ENCODE assay signal across 10 cellular contexts in genomic region chr2:241611062-241611461, GRCh38. TPM values are rescaled to one million over a fixed set of nuclear protein-coding genes. Genes with fewer than 3 reads are reported as not detected.
DNase-seq lines count a peak whose midpoint lies in the region; ATAC-seq, FAIRE-seq and TF ChIP-seq lines count a peak whose summit lies in the region.
"Had no signal": no experiment of that assay in that cellular context is flagged by ENCODE, and none has a peak within 500 bp of the region (broad histone marks: within the 10 kb centered on the region; RNA-seq: fewer than 3 reads in every experiment).

No MANE protein-coding gene starts in this region.

- H3K36me3 Mint-ChIP-seq in H9 (ENCODE audit: insufficient read depth in 1 of 3, low read depth in 3 of 3), result peaks cover 3 to 13% (median 10%) of the 10 kb centered on the region in 3 experiments; a peak in 5 of 7 replicates
- H3K36me3 Mint-ChIP-seq in T-cell, result peaks cover 3% of the 10 kb centered on the region

- no peak for TF ChIP-seq POLR2A in sigmoid colon (IDR thresholded peaks at IDR 0.05)
- TF ChIP-seq POLR2A in GM12891 (IDR thresholded peaks at IDR 0.05; ENCODE audit: low read depth, low read length), result no peak

- H3K4me1 Mint-ChIP-seq in H9 (peaks cover 8 to 9% of the 10 kb centered on the region in 2 experiments), T-cell (peaks cover 22 to 37% (median 32%) of the 10 kb centered on the region in 3 donors)

- no peak overlapping the region for H2BK20ac ChIP-seq in H9 (ENCODE audit: low read depth, low read length, poor library complexity, severe bottlenecking)

- WGBS in H9 (ENCODE audit: extremely low coverage, insufficient read length, low lambda C conversion rate), result no CpG with 5 or more reads among the region's 13 CpGs
- WGBS in sigmoid colon, 2 donors, result 95 to 97% methylated on average over 13 of the region's 13 CpGs

- no peak overlapping the region for H4K5ac ChIP-seq in H9 (ENCODE audit: insufficient read length, low read depth, low read length)

- H3K27ac Mint-ChIP-seq in H9, result peak overlapping the region; percentile 67 to 95 (median 71); a peak in 4 of 7 replicates
- peak overlapping the region; percentile 55 to 61 for H3K27ac Mint-ChIP-seq in T-cell

- no peak for FAIRE-seq in GM12891 (lab: Jason Lieb, UNC)

- H3K9ac ChIP-seq in H9 (ENCODE audit: extremely low read depth, insufficient read length, low read length) (no peak overlapping the region), iPS-18a (ENCODE audit: low read length) (no peak overlapping the region)

- DNase-seq in H9, result no peak
- DNase-seq in T-cell, result no peak
- DNase-seq in sigmoid colon, result no peak
- no peak for DNase-seq in NCI-H2196 treated with DMSO at 0.1 percent for 48 hours (lab: John Stamatoyannopoulos, UW; ENCODE audit: unreplicated experiment)
- no peak for DNase-seq in GM12891 (ENCODE audit: insufficient read length, low spot score)
- DNase-seq in DMS 273 (lab: John Stamatoyannopoulos, UW; ENCODE audit: unreplicated experiment), result no peak
- DNase-seq: activated CD4-positive, CD25-positive, alpha-beta regulatory T cell treated with anti-CD3 and anti-CD28 coated beads, Interleukin-2, amount 50 U/mL, for 72 hours; RPMI8226; stimulated activated CD4-positive, alpha-beta T cell treated with anti-CD3 and anti-CD28 coated beads, Interleukin-2, amount 100 ng/mL, for 24 hours had no signal

- H2BK15ac ChIP-seq in H9 (ENCODE audit: low read depth, low read length), result no peak overlapping the region

- TF ChIP-seq CTCF in H9 (conservative IDR thresholded peaks at IDR 0.05) (no peak), sigmoid colon (IDR thresholded peaks at IDR 0.05) (no peak)

- H3K14ac ChIP-seq in H9 (ENCODE audit: insufficient read depth, low read length), result no peak overlapping the region

- H3K23ac ChIP-seq in H9 (ENCODE audit: insufficient read length, low read depth, low read length), result no peak overlapping the region

- H2AFZ ChIP-seq in H9 (ENCODE audit: low read length), result no peak overlapping the region

- no peak overlapping the region for H2BK5ac ChIP-seq in H9 (ENCODE audit: insufficient read length, low read length)

- CTCF ChIA-PET in T-cell (lab: Charles Lee), result no interaction called here

- no peak overlapping the region for H3K4ac ChIP-seq in H9 (ENCODE audit: low read depth, low read length)

- POLR2A ChIA-PET in T-cell (lab: Charles Lee), result no interaction called here

- H3K4me1 ChIP-seq in H9 (ENCODE audit: insufficient read depth, low read length), result no peaks in the 10 kb centered on the region
- no peaks in the 10 kb centered on the region for H3K4me1 ChIP-seq in iPS-18a (ENCODE audit: control insufficient read depth, low read depth, low read length)
- H3K4me1 ChIP-seq in sigmoid colon, result peaks cover 0 to 26% (median 23%) of the 10 kb centered on the region in 4 donors

- intact Hi-C loops in sigmoid colon (cut with DNase I), result loop anchor here (2.0 to 5.0 kb wide), 4 partner anchors 44 to 254 kb away; partner anchors contain the start of genes FARP2 and STK25

- H3K9me3 ChIP-seq in H9 (ENCODE audit: control insufficient read depth, low read depth, low read length) (no peaks in the 10 kb centered on the region), iPS-18a (ENCODE audit: control insufficient read depth, low read depth, low read length) (no peaks in the 10 kb centered on the region), sigmoid colon (no peaks in the 10 kb centered on the region)

- no peaks in the 10 kb centered on the region for H3K9me3 Mint-ChIP-seq in H9
- H3K9me3 Mint-ChIP-seq in T-cell, result no peaks in the 10 kb centered on the region

- H3K36me3 ChIP-seq in iPS-18a (ENCODE audit: control insufficient read depth, low read depth, low read length), result peaks cover 3% of the 10 kb centered on the region
- H3K36me3 ChIP-seq in sigmoid colon, result peaks cover 0 to 5% (median 2%) of the 10 kb centered on the region in 4 donors

- no peak overlapping the region for H3K18ac ChIP-seq in H9 (ENCODE audit: insufficient read length, low read depth, low read length)

- no peak overlapping the region for H3T11ph ChIP-seq in H9 (ENCODE audit: low read length)

- H3K27me3 ChIP-seq in H9 (ENCODE audit: insufficient read depth, low read length), result no peaks in the 10 kb centered on the region
- H3K27me3 ChIP-seq in iPS-18a (ENCODE audit: control insufficient read depth, insufficient read depth, low read length), result no peaks in the 10 kb centered on the region
- H3K27me3 ChIP-seq in sigmoid colon, result no peaks in the 10 kb centered on the region

- H3K27ac ChIP-seq in H9 (ENCODE audit: insufficient read length, low read depth, low read length) (no peak overlapping the region), iPS-18a (ENCODE audit: low read length) (no peak overlapping the region), sigmoid colon (peak overlapping the region; percentile 80 to 84 (median 84))

- H3K27me3 Mint-ChIP-seq in H9 (ENCODE audit: low read depth) (no peaks in the 10 kb centered on the region), T-cell (no peaks in the 10 kb centered on the region)

- no peaks in the 10 kb centered on the region for H4K20me1 ChIP-seq in H9 (ENCODE audit: control insufficient read depth, insufficient read depth, insufficient read length)

- H2BK120ac ChIP-seq in H9 (ENCODE audit: low read depth, low read length, poor library complexity, severe bottlenecking), result no peak overlapping the region

- H2AK5ac ChIP-seq in H9 (ENCODE audit: insufficient read length, low read length), result no peak overlapping the region

- H4K91ac ChIP-seq in H9 (ENCODE audit: insufficient read length, low read depth, low read length), result no peak overlapping the region

- ATAC-seq in T-cell (replicated peaks in 1 of 4), result no peak

- peak overlapping the region; percentile 56 for H3K4me3 ChIP-seq in iPS-18a (ENCODE audit: low read length)
- H3K4me3 ChIP-seq in sigmoid colon, result no peak overlapping the region

- no peaks in the 10 kb centered on the region; the same call in 1 of the 2 replicates for H3K79me2 ChIP-seq in H9 (ENCODE audit: insufficient read depth, low read length)

- H3K23me2 ChIP-seq in H9 (ENCODE audit: insufficient read length, low read depth, low read length, poor library complexity, severe bottlenecking), result peaks cover 6% of the 10 kb centered on the region

- H2BK12ac ChIP-seq in H9 (ENCODE audit: insufficient read length, low read depth, low read length), result no peak overlapping the region

- TF ChIP-seq EP300 in sigmoid colon (IDR thresholded peaks at IDR 0.05), result no peak

- H3K4me2 ChIP-seq in H9 (ENCODE audit: insufficient read depth, insufficient read length, low read length), result peak overlapping the region; percentile 49

- H3K4me3 Mint-ChIP-seq in H9 (peak overlapping the region; percentile 54 to 82), T-cell (peak overlapping the region in 2 of 3 donors; percentile 34 to 77)

- no peak overlapping the region for H3K56ac ChIP-seq in H9 (ENCODE audit: insufficient read length, low read depth, low read length)

- H3K79me1 ChIP-seq in H9 (ENCODE audit: insufficient read depth, low read depth, low read length, poor library complexity, severe bottlenecking), result no peaks in the 10 kb centered on the region

- H4K8ac ChIP-seq in H9 (replicated peaks; ENCODE audit: insufficient read length, low read depth, low read length), result no peak overlapping the region

TF ChIP-seq in GM12891, 5 proteins besides CTCF, POLR2A, EP300 and RAD21:
- TF ChIP-seq PAX5 (IDR thresholded peaks at IDR 0.05; ENCODE audit: insufficient read depth, low read length, severe bottlenecking) (no peak), POU2F2 (IDR thresholded peaks at IDR 0.05; ENCODE audit: low read depth, low read length) (no peak), SPI1 (IDR thresholded peaks at IDR 0.05; ENCODE audit: low read depth, low read length) (no peak), POLR2AphosphoS5 (IDR thresholded peaks at IDR 0.05; ENCODE audit: low read depth, low read length) (no peak), TAF1 (IDR thresholded peaks at IDR 0.05; ENCODE audit: low read depth, low read length) (no peak)

RNA-seq across cellular contexts. Expression of gene THAP4, which starts 25.9 kb away (rescaled TPM):
- total RNA-seq in H9 (2021), result 70.6 and 71.4 TPM in 2 replicates
- total RNA-seq in T-cell, result 10 to 100 TPM; 27.3 to 34.5 (median 29.7) TPM
- 10 to 100 TPM; 28.9 to 44.7 (median 38.4) TPM for total RNA-seq in sigmoid colon
- polyA plus RNA-seq in sigmoid colon, result 100 to 1,000 TPM in 2 of 3 donors, 10 to 100 TPM in 1; 69.3 to 112 (median 109) TPM
- 38.5 TPM for polyA plus RNA-seq in GM12891 (2012; ENCODE audit: low read depth, missing spikeins)

RNA-seq across cellular contexts. Expression of gene ATG4B, which starts 26.4 kb away (rescaled TPM):
- 105 and 110 TPM in 2 replicates for total RNA-seq in H9 (2021)
- 100 to 1,000 TPM in 4 of 5 donors, 10 to 100 TPM in 1; 98.4 to 127 (median 108) TPM for total RNA-seq in T-cell
- total RNA-seq in sigmoid colon, result 10 to 100 TPM; 35.2 to 69.8 (median 45.2) TPM
- polyA plus RNA-seq in sigmoid colon, result 10 to 100 TPM; 27.6 to 70.7 (median 29.4) TPM
- 44.9 TPM for polyA plus RNA-seq in GM12891 (2012; ENCODE audit: low read depth, missing spikeins)

RNA-seq across cellular contexts. Expression of gene BOK, which starts 52.5 kb away (rescaled TPM):
- total RNA-seq in H9 (2021) (33.9 and 35.6 TPM in 2 replicates), T-cell (under 1 TPM in 3 of 5 donors, not detected in 2; 0.20 to 0.89 (median 0.35) TPM), sigmoid colon (100 to 1,000 TPM in 1 of 4 donors, 10 to 100 TPM in 3; 46.6 to 112 (median 81.0) TPM)
- polyA plus RNA-seq in sigmoid colon, result 10 to 100 TPM in 1 of 3 donors, 1 to 10 TPM in 2; 6.2 to 12.7 (median 8.4) TPM
- polyA plus RNA-seq in GM12891 (2012; ENCODE audit: low read depth, missing spikeins), result 0.04 TPM

Comparison
In these comparisons a context has a peak if more than half of its experiments do, and no peak if none do; other contexts are left out.
1. H3K27ac ChIP-seq: peak in sigmoid colon (4 of 4); none in H9 (single experiment) and iPS-18a (single experiment).
2. RNA of gene BOK, which starts 52.5 kb away (total RNA-seq): 46.6 to 112 TPM in sigmoid colon and 33.9 to 35.6 TPM in H9; 0.20 to 0.89 TPM in T-cell; every median in the first group is over 10 times any median in the second.